ENCODE assay signal across 8 cellular contexts in the genomic region with DNA sequence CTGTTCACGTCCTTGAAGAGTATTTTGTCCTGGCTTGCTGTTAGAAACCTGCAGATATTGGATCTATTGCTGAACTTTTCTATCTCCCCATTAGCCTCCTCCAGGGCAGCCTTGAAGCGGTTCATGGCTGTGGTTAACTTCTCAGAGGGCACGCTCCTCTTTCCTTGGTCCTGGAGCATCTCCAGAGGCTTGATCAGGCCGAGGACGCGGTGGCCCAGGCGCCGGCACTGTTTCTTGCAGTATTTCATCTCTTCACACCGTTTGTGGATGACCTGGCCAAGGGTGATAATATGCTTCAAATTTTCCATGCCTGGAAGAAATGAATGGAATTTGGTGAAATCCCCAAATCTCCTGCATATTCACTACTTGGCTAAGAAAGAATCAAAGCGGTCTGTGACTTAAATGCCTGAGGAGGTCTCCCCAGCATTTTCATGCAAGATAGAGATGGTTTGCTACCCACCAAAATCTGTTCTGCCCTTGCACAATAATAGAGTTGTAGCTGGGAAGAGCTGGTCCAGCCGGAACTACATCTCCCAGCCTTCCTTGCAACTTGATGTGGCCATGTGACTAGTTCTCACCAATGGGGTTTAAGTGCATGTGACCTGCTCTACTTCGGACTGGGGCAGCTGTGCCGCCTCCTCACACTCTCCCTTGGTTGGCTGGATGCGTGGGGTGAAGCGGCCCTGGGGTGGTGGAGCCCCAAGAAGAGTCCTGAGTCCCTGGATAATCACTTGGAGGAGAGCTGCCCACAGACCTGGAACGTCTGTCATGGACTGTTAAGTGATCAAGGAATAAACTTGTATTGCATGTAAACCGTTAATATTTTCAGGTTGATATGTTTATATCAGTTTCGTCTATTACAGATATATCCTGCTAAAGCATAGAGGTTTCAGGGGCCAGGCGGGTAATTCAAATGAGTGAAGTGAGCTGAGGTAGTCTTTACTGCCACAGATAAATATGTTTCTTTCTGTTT. TPM values are rescaled to one million over a fixed set of nuclear protein-coding genes. Genes with fewer than 3 reads are reported as not detected.
DNase-seq lines count a peak whose midpoint lies in the region; ATAC-seq and TF ChIP-seq lines count a peak whose summit lies in the region.

No MANE protein-coding gene starts in this region.

- peak overlapping the region in 2 of 3 donors; percentile 57 to 79 for H3K27ac ChIP-seq in right lobe of liver

- ATAC-seq in GM19328 (IDR thresholded peaks at IDR 0.05; ENCODE audit: unreplicated experiment) (peak; percentile 80), HG03442 (IDR thresholded peaks at IDR 0.05; ENCODE audit: unreplicated experiment) (peak; percentile 83), right lobe of liver (peak; percentile 83 to 93 (median 91))

- H3K4me1 ChIP-seq in right lobe of liver = peaks cover 0 to 17% (median 7%) of the 10 kb centered on the region in 4 donors

- peaks cover 0 to 28% (median 2%) of the 10 kb centered on the region in 4 donors for H3K36me3 ChIP-seq in right lobe of liver

- H3K9me3 ChIP-seq in right lobe of liver = no peaks in the 10 kb centered on the region

- peak overlapping the region; percentile 19 to 52 (median 35) for H3K4me3 ChIP-seq in right lobe of liver

- TF ChIP-seq CTCF in right lobe of liver (IDR thresholded peaks at IDR 0.05) = no peak

- peak; percentile 67 for TF ChIP-seq POLR2A in right lobe of liver (IDR thresholded peaks at IDR 0.05)

- DNase-seq in C1 segment of cervical spinal cord (lab: John Stamatoyannopoulos, UW) (peak in 12 of 14 donors; percentile 36 to 82 (median 72)), NCI-H526 (lab: John Stamatoyannopoulos, UW) (peak; percentile 53 to 74), ecto neural progenitor cell (ENCODE audit: low spot score) (peak; percentile 83), right lobe of liver (peak; percentile 78 to 91 (median 86))
- DNase-seq in activated CD4-positive, alpha-beta T cell treated with anti-CD3 and anti-CD28 coated beads for 48 hours = peak; percentile 68
- peak; percentile 22 to 35 for DNase-seq in stimulated activated CD4-positive, alpha-beta T cell treated with anti-CD3 and anti-CD28 coated beads, Interleukin-4, amount 100 ng/mL, for 48 hours (ENCODE audit: low read depth in 2 of 2)

- WGBS in right lobe of liver (ENCODE audit: insufficient coverage, low coverage, low lambda C conversion rate, missing lambda C conversion rate) = 43% methylated on average over 14 of the region's 19 CpGs

- no peaks in the 10 kb centered on the region for H3K27me3 ChIP-seq in right lobe of liver

- intact Hi-C loops in right lobe of liver (cut with DNase I) = no loop called here

RNA-seq across cellular contexts. Expression of a gene that starts 4.9 kb away (rescaled TPM):
- total RNA-seq in right lobe of liver = 10 to 100 TPM in 1 of 6 experiments, 1 to 10 TPM in 5; 2.6 to 13.1 (median 6.1) TPM

RNA-seq across cellular contexts. Expression of a gene that starts 29.1 kb away (rescaled TPM):
- total RNA-seq in right lobe of liver = 10 to 100 TPM in 1 of 6 experiments, 1 to 10 TPM in 5; 5.4 to 10.3 (median 7.3) TPM

Comparison
In these comparisons a context has a peak if more than half of its experiments do, and no peak if none do; other contexts are left out.
1. Peak in every context shown above with its lines: DNase-seq, ATAC-seq, H3K4me3 ChIP-seq and H3K27ac ChIP-seq.
2. DNase-seq: peak in every context shown above with its lines; median percentile 86 in right lobe of liver; 83 in ecto neural progenitor cell; 72 in C1 segment of cervical spinal cord; 68 in activated CD4-positive, alpha-beta T cell treated with anti-CD3 and anti-CD28 coated beads for 48 hours; 64 in NCI-H526; 28 in stimulated activated CD4-positive, alpha-beta T cell treated with anti-CD3 and anti-CD28 coated beads, Interleukin-4, amount 100 ng/mL, for 48 hours.